Comparison of ENCODE assay signal across 30 cellular contexts in the genomic region with DNA sequence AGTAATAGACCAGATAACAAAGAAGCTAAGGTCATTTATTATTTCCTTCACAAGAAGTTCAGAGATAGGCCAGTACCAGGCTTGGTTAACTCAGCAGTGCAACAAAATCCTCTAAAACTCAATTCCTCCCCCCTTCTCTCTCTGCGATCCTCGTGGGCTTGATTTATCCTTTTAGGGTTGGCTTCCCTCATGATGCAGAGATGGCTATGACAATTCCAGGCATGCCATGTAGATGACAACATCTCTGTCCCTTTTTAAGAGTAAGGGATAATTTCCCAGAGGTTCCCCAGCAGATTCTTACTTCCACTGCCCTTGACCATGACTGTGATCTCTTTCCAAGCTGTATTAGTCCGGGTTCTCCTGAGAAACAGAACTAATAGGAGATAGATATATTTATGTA. TPM values are rescaled to one million over a fixed set of nuclear protein-coding genes. Genes with fewer than 3 reads are reported as not detected.
A peak's percentile ranks its signal among the peaks of the same experiment; 100 is the strongest.
DNase-seq lines count a peak whose midpoint lies in the region; ATAC-seq and TF ChIP-seq lines count a peak whose summit lies in the region.
"Had no signal": no experiment of that assay in that cellular context is flagged by ENCODE, and none has a peak within 500 bp of the region (broad histone marks: within the 10 kb centered on the region; RNA-seq: fewer than 3 reads in every experiment).

No MANE protein-coding gene starts in this region.

- H2AFZ ChIP-seq in smooth muscle cell (ENCODE audit: low read depth): no peak overlapping the region

- no peak overlapping the region for H3K4me3 ChIP-seq in SJSA1
- no peak overlapping the region for H3K4me3 ChIP-seq in fibroblast of pulmonary artery (replicated peaks; ENCODE audit: low read depth, low read length)
- H3K4me3 ChIP-seq in smooth muscle cell: no peak overlapping the region
- no peak overlapping the region for H3K4me3 ChIP-seq in left lung
- H3K4me3 ChIP-seq: left ventricle myocardium inferior, psoas muscle, sigmoid colon, tibial nerve had no signal

- H3K27ac Mint-ChIP-seq in activated CD4-positive, alpha-beta T cell treated with anti-CD3 and anti-CD28 coated beads, Interleukin-2, amount 10 ng/mL, durations not matched to agents 24 days and 14 days: no peak overlapping the region
- H3K27ac Mint-ChIP-seq: activated T-helper 1 cell treated with anti-CD3 and anti-CD28 coated beads, Interleukin-12 subunit alpha, Interleukin-12 subunit beta, Interleukin-2, Interleukin-4 antibody, amounts not matched to agents 30 ng/mL and 10 ng/mL and 1 ng/mL, durations not matched to agents 14 hours and 24 hours and 36 hours; natural killer cell treated with Interleukin-12 subunit alpha and Interleukin-12 subunit beta and Interleukin-15 and Interleukin-18, amount 100 ng/mL, for 72 hours; T-helper 17 cell had no signal

- H3K79me2 ChIP-seq in smooth muscle cell (ENCODE audit: low read depth): no peaks in the 10 kb centered on the region

- H3K9me3 Mint-ChIP-seq in activated CD4-positive, alpha-beta T cell treated with anti-CD3 and anti-CD28 coated beads, Interleukin-2, amount 10 ng/mL, durations not matched to agents 24 days and 14 days: no peaks in the 10 kb centered on the region
- H3K9me3 Mint-ChIP-seq: activated T-helper 1 cell treated with anti-CD3 and anti-CD28 coated beads, Interleukin-12 subunit alpha, Interleukin-12 subunit beta, Interleukin-2, Interleukin-4 antibody, amounts not matched to agents 30 ng/mL and 10 ng/mL and 1 ng/mL, durations not matched to agents 14 hours and 24 hours and 36 hours; brain; natural killer cell treated with Interleukin-12 subunit alpha and Interleukin-12 subunit beta and Interleukin-15 and Interleukin-18, amount 100 ng/mL, for 72 hours had no signal

- no peaks in the 10 kb centered on the region for H4K20me1 ChIP-seq in smooth muscle cell (ENCODE audit: low read depth)

- H3K27ac ChIP-seq in SJSA1 (peak overlapping the region; percentile 86), smooth muscle cell (ENCODE audit: low read depth) (peak overlapping the region; percentile 18), left lung (no peak overlapping the region)
- H3K27ac ChIP-seq: C4-2B, left ventricle myocardium inferior, psoas muscle had no signal

- H3F3A ChIP-seq in smooth muscle cell (ENCODE audit: low read depth): no peaks in the 10 kb centered on the region

- TF ChIP-seq CTCF in fibroblast of pulmonary artery (IDR thresholded peaks at IDR 0.05; ENCODE audit: low read length, missing control alignments) (no peak), smooth muscle cell (IDR thresholded peaks at IDR 0.05; ENCODE audit: borderline replicate concordance, insufficient read depth, poor library complexity, severe bottlenecking) (no peak), left lung (IDR thresholded peaks at IDR 0.05) (no peak)

- 32% methylated on average over 3 of the region's 3 CpGs for WGBS in smooth muscle cell (ENCODE audit: low lambda C conversion rate)

- peak overlapping the region; percentile 3 for H3K4me2 ChIP-seq in smooth muscle cell

- peak; percentile 88 for DNase-seq in EH (ENCODE audit: low read depth)
- DNase-seq in SJSA1 (ENCODE audit: low read depth in 1 of 2, low spot score in 2 of 2): peak; percentile 68 to 86
- DNase-seq in fibroblast of pulmonary artery (ENCODE audit: low read depth): peak; percentile 1
- DNase-seq in smooth muscle cell (lab: John Stamatoyannopoulos, UW; ENCODE audit: unreplicated experiment): no peak
- DNase-seq in activated CD4-positive, alpha-beta T cell treated with anti-CD3 and anti-CD28 coated beads, Interleukin-2, amount 10 ng/mL, durations not matched to agents 24 days and 14 days: no peak
- DNase-seq in NCI-H2196 treated with DMSO at 0.1 percent for 48 hours (lab: John Stamatoyannopoulos, UW; ENCODE audit: unreplicated experiment): no peak
- DNase-seq in left lung: no peak
- DNase-seq: activated CD4-positive, alpha-beta T cell treated with anti-CD3 and anti-CD28 coated beads, Interleukin-2, amount 50 U/mL, for 48 hours; activated CD8-positive, alpha-beta memory T cell treated with anti-CD3 and anti-CD28 coated beads, Interleukin-2, amount 50 U/mL, for 4 hours; activated naive CD4-positive, alpha-beta T cell treated with Interleukin-2 at 50 U/mL for 16 hours; COR-L47; GF-D8; GOT3; KBM-7; NCI-H1105; NCI-H187; RPMI8226; sigmoid colon; stimulated activated CD4-positive, alpha-beta T cell treated with anti-CD3 and anti-CD28 coated beads, Interleukin-15, amount 100 ng/mL, for 24 hours; stimulated activated CD4-positive, alpha-beta T cell treated with anti-CD3 and anti-CD28 coated beads, Interleukin-4, amount 100 ng/mL, for 4 hours; T-helper 17 cell had no signal

- no peaks in the 10 kb centered on the region for H3K27me3 Mint-ChIP-seq in activated CD4-positive, alpha-beta T cell treated with anti-CD3 and anti-CD28 coated beads, Interleukin-2, amount 10 ng/mL, durations not matched to agents 24 days and 14 days
- H3K27me3 Mint-ChIP-seq: brain had no signal

- H3K4me1 ChIP-seq in SJSA1 (replicated peaks) (peaks cover 32% of the 10 kb centered on the region), smooth muscle cell (ENCODE audit: low read depth) (no peaks in the 10 kb centered on the region), left lung (no peaks in the 10 kb centered on the region)
- H3K4me1 ChIP-seq: psoas muscle had no signal

- no peak overlapping the region for H3K9ac ChIP-seq in smooth muscle cell (ENCODE audit: low read depth)

- no peaks in the 10 kb centered on the region for H3K36me3 Mint-ChIP-seq in activated CD4-positive, alpha-beta T cell treated with anti-CD3 and anti-CD28 coated beads, Interleukin-2, amount 10 ng/mL, durations not matched to agents 24 days and 14 days (ENCODE audit: low read depth)
- H3K36me3 Mint-ChIP-seq: brain; natural killer cell treated with Interleukin-12 subunit alpha and Interleukin-12 subunit beta and Interleukin-15 and Interleukin-18, amount 100 ng/mL, for 72 hours had no signal

- H3K36me3 ChIP-seq in SJSA1 (no peaks in the 10 kb centered on the region), smooth muscle cell (ENCODE audit: low read depth) (no peaks in the 10 kb centered on the region), left lung (no peaks in the 10 kb centered on the region)
- H3K36me3 ChIP-seq: left ventricle myocardium inferior, sigmoid colon, tibial nerve had no signal

- H3K4me3 Mint-ChIP-seq in activated CD4-positive, alpha-beta T cell treated with anti-CD3 and anti-CD28 coated beads, Interleukin-2, amount 10 ng/mL, durations not matched to agents 24 days and 14 days: no peak overlapping the region
- H3K4me3 Mint-ChIP-seq: activated T-helper 1 cell treated with anti-CD3 and anti-CD28 coated beads, Interleukin-12 subunit alpha, Interleukin-12 subunit beta, Interleukin-2, Interleukin-4 antibody, amounts not matched to agents 30 ng/mL and 10 ng/mL and 1 ng/mL, durations not matched to agents 14 hours and 24 hours and 36 hours; brain; natural killer cell treated with Interleukin-12 subunit alpha and Interleukin-12 subunit beta and Interleukin-15 and Interleukin-18, amount 100 ng/mL, for 72 hours; T-helper 17 cell had no signal

- H3K9me3 ChIP-seq in SJSA1 (replicated peaks): no peaks in the 10 kb centered on the region
- H3K9me3 ChIP-seq in smooth muscle cell (replicated peaks; ENCODE audit: low read depth): no peaks in the 10 kb centered on the region
- no peaks in the 10 kb centered on the region for H3K9me3 ChIP-seq in left lung
- H3K9me3 ChIP-seq: left ventricle myocardium inferior, psoas muscle, sigmoid colon, tibial nerve had no signal

- H3K27me3 ChIP-seq in SJSA1 (replicated peaks) (no peaks in the 10 kb centered on the region), smooth muscle cell (ENCODE audit: low read depth) (no peaks in the 10 kb centered on the region), left lung (no peaks in the 10 kb centered on the region)
- H3K27me3 ChIP-seq: sigmoid colon, tibial nerve had no signal

- intact Hi-C loops in activated CD4-positive, alpha-beta T cell treated with anti-CD3 and anti-CD28 coated beads, Interleukin-2, amount 10 ng/mL, durations not matched to agents 24 days and 14 days (cut with micrococcal nuclease): no loop called here
- intact Hi-C loops in left lung (cut with DNase I): no loop called here

- no peaks in the 10 kb centered on the region for H3K4me1 Mint-ChIP-seq in activated CD4-positive, alpha-beta T cell treated with anti-CD3 and anti-CD28 coated beads, Interleukin-2, amount 10 ng/mL, durations not matched to agents 24 days and 14 days
- H3K4me1 Mint-ChIP-seq: T-helper 17 cell had no signal

- ATAC-seq in GM18498 (IDR thresholded peaks at IDR 0.05; ENCODE audit: unreplicated experiment) (no peak), left lung (no peak)
- ATAC-seq: activated CD4-positive, CD25-positive, alpha-beta regulatory T cell treated with anti-CD3 and anti-CD28 coated beads, Interleukin-2, amount 50 U/mL, for 24 hours; natural killer cell treated with Interleukin-12 subunit alpha and Interleukin-12 subunit beta and Interleukin-15 and Interleukin-18, amount 100 ng/mL, for 72 hours; psoas muscle; T-helper 17 cell had no signal

RNA-seq across cellular contexts. Expression of gene DAP, which starts 28.7 kb away (rescaled TPM):
- total RNA-seq in SJSA1 (2014; rRNA removed; shearing (Covaris generic)): 40.6 and 64.6 TPM in 2 replicates
- total RNA-seq in smooth muscle cell: 52.3 and 63.7 TPM in 2 replicates
- polyA plus RNA-seq in smooth muscle cell: 160 and 190 TPM in 2 replicates
- total RNA-seq in activated CD4-positive, alpha-beta T cell treated with anti-CD3 and anti-CD28 coated beads, Interleukin-2, amount 10 ng/mL, durations not matched to agents 24 days and 14 days: 54.5 and 54.9 TPM in 2 replicates
- 100 to 1,000 TPM; 111 to 124 TPM for total RNA-seq in left lung

Comparison
In these comparisons a context has a peak if more than half of its experiments do, and no peak if none do; other contexts are left out.
1. DNase-seq: peak in EH (single experiment), SJSA1 (2 of 2) and fibroblast of pulmonary artery (single experiment); none in smooth muscle cell (single experiment), activated CD4-positive, alpha-beta T cell treated with anti-CD3 and anti-CD28 coated beads, Interleukin-2, amount 10 ng/mL, durations not matched to agents 24 days and 14 days (single experiment), NCI-H2196 treated with DMSO at 0.1 percent for 48 hours (single experiment) and left lung (0 of 2).
2. H3K27ac ChIP-seq: peak in SJSA1 (single experiment) and smooth muscle cell (single experiment); none in left lung (0 of 2).